ENCODE assay signal across 9 cellular contexts in the genomic region with DNA sequence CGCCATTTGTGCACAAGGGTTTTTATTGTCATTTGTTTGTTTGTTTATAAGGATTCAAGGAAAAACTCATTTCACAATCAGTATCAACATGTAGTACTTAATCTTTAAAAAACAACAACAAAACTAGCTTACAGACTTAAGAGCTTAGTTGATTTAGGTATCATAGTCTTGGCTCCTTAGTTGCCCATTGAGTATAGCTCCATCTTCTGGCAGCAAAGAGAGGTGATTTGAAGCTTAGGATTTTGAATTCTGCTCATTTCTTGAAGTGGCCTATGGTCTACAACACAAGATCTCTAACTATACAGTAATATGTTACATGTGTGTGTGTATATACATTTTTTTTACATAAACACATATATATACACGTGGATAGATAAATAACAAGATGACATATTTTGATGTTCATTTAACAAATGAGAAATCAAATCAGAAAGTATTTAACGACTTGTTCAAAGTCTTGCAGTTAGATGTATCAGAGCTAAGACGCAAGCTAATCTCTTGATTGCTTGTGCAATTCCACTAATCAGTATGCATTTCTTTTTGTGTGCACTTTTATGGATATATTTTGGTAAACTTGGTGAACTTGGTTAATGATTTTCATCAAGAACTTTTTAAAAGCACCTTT.
DNase-seq lines count a peak whose midpoint lies in the region; ATAC-seq and TF ChIP-seq lines count a peak whose summit lies in the region.
"Had no signal": no experiment of that assay in that cellular context is flagged by ENCODE, and none has a peak within 500 bp of the region (broad histone marks: within the 10 kb centered on the region; RNA-seq: fewer than 3 reads in every experiment).

No MANE protein-coding gene starts in this region.

- H3K4me1 Mint-ChIP-seq in naive thymus-derived CD4-positive, alpha-beta T cell, result peaks cover 0 to 22% (median 4%) of the 10 kb centered on the region in 7 donors

- DNase-seq in EH (ENCODE audit: low read depth) (peak; percentile 49), HuH-7.5 (ENCODE audit: low spot score) (peak; percentile 41), Panc1 (ENCODE audit: low read depth, low spot score) (peak; percentile 24), dorsolateral prefrontal cortex (no peak), T-helper 9 cell (no peak)
- DNase-seq in naive thymus-derived CD4-positive, alpha-beta T cell, result peak in 7 of 9 donors; percentile 25 to 73 (median 55)
- DNase-seq in stimulated activated CD4-positive, alpha-beta T cell treated with anti-CD3 and anti-CD28 coated beads, Interleukin-4, amount 100 ng/mL, for 4 hours, result no peak

- no peaks in the 10 kb centered on the region for H3K27me3 Mint-ChIP-seq in naive thymus-derived CD4-positive, alpha-beta T cell
- H3K27me3 Mint-ChIP-seq: stimulated activated naive CD8-positive, alpha-beta T cell treated with anti-CD3 and anti-CD28 coated beads, Interleukin-15, Interleukin-2, amounts not matched to agents 100 ng/mL and 50 ng/mL, for 24 hours had no signal

- H3K36me3 ChIP-seq in Panc1 (ENCODE audit: control insufficient read depth, insufficient read depth, low read length), result no peaks in the 10 kb centered on the region
- no peaks in the 10 kb centered on the region for H3K36me3 ChIP-seq in naive thymus-derived CD4-positive, alpha-beta T cell (ENCODE audit: control insufficient read depth in 2 of 3, insufficient read depth in 3 of 3, low read length in 3 of 3)

- H3K9me3 ChIP-seq in Panc1 (ENCODE audit: control insufficient read depth, insufficient read depth, low read depth, low read length), result no peaks in the 10 kb centered on the region
- H3K9me3 ChIP-seq in naive thymus-derived CD4-positive, alpha-beta T cell (ENCODE audit: control insufficient read depth in 2 of 3, low read length in 3 of 3), result no peaks in the 10 kb centered on the region

- no peak overlapping the region for H3K4me3 ChIP-seq in Panc1 (ENCODE audit: low read depth in 2 of 2, low read length in 2 of 2)
- no peak overlapping the region for H3K4me3 ChIP-seq in dorsolateral prefrontal cortex
- no peak overlapping the region for H3K4me3 ChIP-seq in naive thymus-derived CD4-positive, alpha-beta T cell (ENCODE audit: low read length)

- in situ Hi-C loops in Panc1 (cut with HindIII; ENCODE audit: low pct_unique_long_range_greater_than_20kb, low sequenced_read_pairs), result no loop called here

- peak overlapping the region in 4 of 9 donors; percentile 29 to 68 (median 42) for H3K27ac Mint-ChIP-seq in naive thymus-derived CD4-positive, alpha-beta T cell
- H3K27ac Mint-ChIP-seq: stimulated activated naive CD8-positive, alpha-beta T cell treated with anti-CD3 and anti-CD28 coated beads, Interleukin-15, Interleukin-2, amounts not matched to agents 100 ng/mL and 50 ng/mL, for 24 hours had no signal

- no peaks in the 10 kb centered on the region for H3K4me1 ChIP-seq in Panc1 (ENCODE audit: control insufficient read depth, insufficient read depth, low read length)
- no peaks in the 10 kb centered on the region for H3K4me1 ChIP-seq in naive thymus-derived CD4-positive, alpha-beta T cell (ENCODE audit: control insufficient read depth in 2 of 2, insufficient read depth in 2 of 2, low read length in 2 of 2)

- H3K4me3 Mint-ChIP-seq in naive thymus-derived CD4-positive, alpha-beta T cell, result peak overlapping the region in 1 of 10 donors; percentile 55
- H3K4me3 Mint-ChIP-seq: stimulated activated naive CD8-positive, alpha-beta T cell treated with anti-CD3 and anti-CD28 coated beads, Interleukin-15, Interleukin-2, amounts not matched to agents 100 ng/mL and 50 ng/mL, for 24 hours had no signal

- POLR2A ChIA-PET in Panc1 (lab: Charles Lee), result interaction anchor here (0.6 kb wide), 1 partner anchor 237 kb away, joined by 5 read pairs; no protein-coding TSS in a partner anchor
- POLR2A ChIA-PET in naive thymus-derived CD4-positive, alpha-beta T cell (lab: Charles Lee), result interaction anchor here (0.5 to 1.0 kb wide), 3 partner anchors 160 to 392 kb away, joined by 3 read pairs; no protein-coding TSS in a partner anchor

- BruUV-seq in Panc1 (replicated peaks; lab: Mats Ljungman, UMichigan), result no TSS peak

- H3K9me3 Mint-ChIP-seq in naive thymus-derived CD4-positive, alpha-beta T cell, result peaks cover 0 to 10% (median 0%) of the 10 kb centered on the region in 11 donors

- intact Hi-C loops in Panc1 (cut with micrococcal nuclease; ENCODE audit: unreplicated experiment), result loop anchor here (5.0 kb wide), 1 partner anchor 394 kb away; no protein-coding TSS in a partner anchor
- intact Hi-C loops in dorsolateral prefrontal cortex (cut with DNase I), result no loop called here
- intact Hi-C loops in naive thymus-derived CD4-positive, alpha-beta T cell (cut with micrococcal nuclease), result loop anchor here (1.0 to 5.0 kb wide), 12 partner anchors 21 to 442 kb away; partner anchors contain the start of gene CAMK1D (in 1 of the 2)

- no peaks in the 10 kb centered on the region for H3K27me3 ChIP-seq in Panc1 (ENCODE audit: control insufficient read depth, insufficient read depth, low read length)
- no peaks in the 10 kb centered on the region for H3K27me3 ChIP-seq in dorsolateral prefrontal cortex
- no peaks in the 10 kb centered on the region for H3K27me3 ChIP-seq in naive thymus-derived CD4-positive, alpha-beta T cell (ENCODE audit: control insufficient read depth in 2 of 2, insufficient read depth in 2 of 2, low read length in 2 of 2)

- CTCF ChIA-PET in Panc1 (lab: Charles Lee), result interaction anchor here (0.6 to 1.1 kb wide), 7 partner anchors 9 to 394 kb away, joined by 3 to 13 read pairs (median 7); no protein-coding TSS in a partner anchor
- CTCF ChIA-PET in naive thymus-derived CD4-positive, alpha-beta T cell (lab: Charles Lee), result interaction anchor here (0.7 to 6.0 kb wide), 28 partner anchors 10 to 443 kb away, joined by 3 to 73 read pairs (median 3); partner anchors contain the start of gene OPTN

- no peak overlapping the region for H3K27ac ChIP-seq in Panc1 (ENCODE audit: low read length)
- no peak overlapping the region for H3K27ac ChIP-seq in dorsolateral prefrontal cortex
- H3K27ac ChIP-seq in naive thymus-derived CD4-positive, alpha-beta T cell (ENCODE audit: low read depth, low read length), result no peak overlapping the region

- H3K36me3 Mint-ChIP-seq in naive thymus-derived CD4-positive, alpha-beta T cell, result peaks cover 4 to 30% (median 23%) of the 10 kb centered on the region in 5 donors

- ATAC-seq in Panc1, result no peak; the same call in 1 of the 2 replicates
- ATAC-seq in naive thymus-derived CD4-positive, alpha-beta T cell, result peak; percentile 86
- no peak for ATAC-seq in HG02840 (IDR thresholded peaks at IDR 0.05; ENCODE audit: low FRiP score, unreplicated experiment)

- TF ChIP-seq CTCF in Panc1 (IDR thresholded peaks at IDR 0.05), result peak; percentile 71; the same call in 1 of the 2 replicates
- peak in 55 of 56 donors; percentile 19 to 71 (median 52) for TF ChIP-seq CTCF in dorsolateral prefrontal cortex (IDR thresholded peaks at IDR 0.05 in 54 of 56, conservative IDR thresholded peaks at IDR 0.05 in 2 of 56; ENCODE audit: low read depth in 1 of 56, partially characterized antibody in 56 of 56)

Comparison
In these comparisons a context has a peak if more than half of its experiments do, and no peak if none do; other contexts are left out.
1. DNase-seq: peak in EH (single experiment), HuH-7.5 (single experiment), Panc1 (single experiment) and naive thymus-derived CD4-positive, alpha-beta T cell (7 of 9); none in dorsolateral prefrontal cortex (0 of 10), stimulated activated CD4-positive, alpha-beta T cell treated with anti-CD3 and anti-CD28 coated beads, Interleukin-4, amount 100 ng/mL, for 4 hours (0 of 2) and T-helper 9 cell (single experiment).
2. intact Hi-C loops: an anchor here in Panc1 (5.0 kb wide) and naive thymus-derived CD4-positive, alpha-beta T cell (1.0 to 5.0 kb wide); none called in dorsolateral prefrontal cortex.